In genomic region chr12:118059645-118060275, GRCh38 we compare ENCODE assay signal across 8 cellular contexts. TPM values are rescaled to one million over a fixed set of nuclear protein-coding genes. Genes with fewer than 3 reads are reported as not detected.
DNase-seq lines count a peak whose midpoint lies in the region; ATAC-seq and TF ChIP-seq lines count a peak whose summit lies in the region.

No MANE protein-coding gene starts in this region.

- peak overlapping the region; percentile 99 for H3K27ac ChIP-seq in VCaP
- peak overlapping the region; percentile 94 to 99 (median 97) for H3K27ac ChIP-seq in gastroesophageal sphincter
- H3K27ac ChIP-seq in skeletal muscle tissue (ENCODE audit: low read depth, low read length): peak overlapping the region; percentile 97

- no peaks in the 10 kb centered on the region for H3K9me3 ChIP-seq in gastroesophageal sphincter
- H3K9me3 ChIP-seq in skeletal muscle tissue (ENCODE audit: control insufficient read depth in 3 of 3, low read length in 3 of 3): no peaks in the 10 kb centered on the region

- TF ChIP-seq POLR2A in gastroesophageal sphincter (IDR thresholded peaks at IDR 0.05): no peak

- H3K4me1 ChIP-seq in gastroesophageal sphincter (peaks cover 0 to 74% (median 4%) of the 10 kb centered on the region in 3 donors), skeletal muscle tissue (ENCODE audit: control insufficient read depth in 3 of 3, insufficient read depth in 3 of 3, low read length in 3 of 3) (peaks cover 23 to 36% (median 26%) of the 10 kb centered on the region in 3 donors)

- DNase-seq in NCI-H748 (lab: John Stamatoyannopoulos, UW; ENCODE audit: unreplicated experiment) (peak; percentile 24), NCI-H748 treated with DMSO at 0.1 percent for 48 hours (lab: John Stamatoyannopoulos, UW) (no peak), SIG-M5 treated with dmso at 0.1 percent for 504 hours (lab: John Stamatoyannopoulos, UW; ENCODE audit: unreplicated experiment) (no peak)

- TF ChIP-seq EP300 in gastroesophageal sphincter (IDR thresholded peaks at IDR 0.05): no peak

- H3K36me3 ChIP-seq in gastroesophageal sphincter (no peaks in the 10 kb centered on the region), skeletal muscle tissue (ENCODE audit: control insufficient read depth in 3 of 3, insufficient read depth in 3 of 3, low read length in 3 of 3) (no peaks in the 10 kb centered on the region)

- no peak for TF ChIP-seq CTCF in VCaP (conservative IDR thresholded peaks at IDR 0.05)
- TF ChIP-seq CTCF in gastroesophageal sphincter (IDR thresholded peaks at IDR 0.05): no peak

- WGBS in gastroesophageal sphincter (ENCODE audit: low coverage in 1 of 2), 2 donors: 3 to 10% methylated on average over 6 to 8 of the region's 8 CpGs

- H3K4me3 ChIP-seq in gastroesophageal sphincter (peak overlapping the region; percentile 85 to 95), skeletal muscle tissue (ENCODE audit: low read length in 3 of 3) (peak overlapping the region; percentile 87 to 92 (median 89))

- ATAC-seq in gastroesophageal sphincter (no peak), GM21381 (IDR thresholded peaks at IDR 0.05; ENCODE audit: unreplicated experiment) (no peak), GM21737 (IDR thresholded peaks at IDR 0.05; ENCODE audit: unreplicated experiment) (no peak)

- H3K27me3 ChIP-seq in gastroesophageal sphincter (no peaks in the 10 kb centered on the region), skeletal muscle tissue (ENCODE audit: control insufficient read depth in 3 of 3, insufficient read depth in 3 of 3, low read length in 3 of 3) (no peaks in the 10 kb centered on the region)

- peak overlapping the region; percentile 85 to 94 (median 91) for H3K9ac ChIP-seq in skeletal muscle tissue (ENCODE audit: low read depth in 1 of 3, low read length in 3 of 3)

RNA-seq across cellular contexts. Expression of gene WSB2, which starts 1.2 kb away (rescaled TPM):
- total RNA-seq in gastroesophageal sphincter (10 to 100 TPM; 73.0 to 85.9 (median 81.5) TPM), skeletal muscle tissue (96.6 TPM)

RNA-seq across cellular contexts. Expression of gene RFC5, which starts 43.3 kb away (rescaled TPM):
- 10 to 100 TPM in 2 of 4 donors, 1 to 10 TPM in 2; 7.3 to 13.5 (median 9.0) TPM for total RNA-seq in gastroesophageal sphincter
- total RNA-seq in skeletal muscle tissue: 16.7 TPM

RNA-seq across cellular contexts. Expression of gene VSIG10, which starts 44.1 kb away (rescaled TPM):
- total RNA-seq in gastroesophageal sphincter: 10 to 100 TPM; 14.7 to 24.6 (median 17.6) TPM
- 20.4 TPM for total RNA-seq in skeletal muscle tissue
